ENCODE assay signal across 9 cellular contexts in the genomic region with DNA sequence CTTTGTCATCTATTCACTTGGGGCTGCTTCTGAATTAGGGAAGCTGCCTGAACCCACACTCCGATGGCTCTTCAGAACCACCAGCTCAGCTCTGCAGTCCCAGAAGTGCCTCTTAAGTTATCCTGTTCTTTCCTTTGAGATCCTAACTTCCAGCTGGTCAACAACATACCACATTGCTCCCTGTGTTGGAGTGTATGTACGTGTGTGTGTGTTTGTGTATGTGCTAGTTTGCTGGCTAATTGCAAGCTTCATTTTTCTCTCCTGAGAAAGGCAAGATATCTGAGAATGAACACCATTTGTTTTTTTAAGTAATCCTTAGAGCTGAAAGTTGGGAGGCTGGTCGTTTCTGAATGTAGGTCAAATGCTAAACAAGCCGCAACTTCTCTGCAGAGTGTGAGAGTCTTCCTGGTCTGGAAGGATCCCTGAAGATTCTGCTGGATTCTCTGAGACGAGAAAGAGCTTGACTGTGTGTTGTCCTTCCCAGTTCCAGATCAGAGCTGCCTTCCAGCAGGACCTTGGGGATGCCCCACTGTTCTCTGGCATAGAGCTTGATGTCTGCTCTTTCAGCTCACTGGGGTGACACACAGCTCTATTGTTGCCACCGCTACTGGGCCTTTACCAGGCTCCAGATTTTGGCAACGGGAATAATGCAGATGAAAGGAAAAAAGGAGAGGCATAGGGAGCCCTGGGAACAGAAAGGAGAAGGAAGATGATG. TPM values are rescaled to one million over a fixed set of nuclear protein-coding genes. Genes with fewer than 3 reads are reported as not detected.
DNase-seq lines count a peak whose midpoint lies in the region; ATAC-seq, FAIRE-seq and TF ChIP-seq lines count a peak whose summit lies in the region.
"Had no signal": no experiment of that assay in that cellular context is flagged by ENCODE, and none has a peak within 500 bp of the region (broad histone marks: within the 10 kb centered on the region; RNA-seq: fewer than 3 reads in every experiment).

No MANE protein-coding gene starts in this region.

- H3K4me1 ChIP-seq in pancreas (peaks cover 0 to 8% (median 7%) of the 10 kb centered on the region in 3 donors), endodermal cell (ENCODE audit: control insufficient read depth, insufficient read depth, low read length) (peaks cover 9% of the 10 kb centered on the region)

- no peak overlapping the region for H3K4me3 ChIP-seq in pancreas
- no peak overlapping the region for H3K4me3 ChIP-seq in endodermal cell (ENCODE audit: low read length)

- FAIRE-seq in pancreas (lab: Jason Lieb, UNC), result no peak

- H3K4me3 Mint-ChIP-seq in endodermal cell, result no peak overlapping the region

- intact Hi-C loops in pancreas (cut with DNase I), result no loop called here

- POLR2A ChIA-PET in HEK293T (lab: Yijun Ruan, JAX), result interaction anchor here (0.9 to 2.0 kb wide), 6 partner anchors 13 to 100 kb away, joined by 3 to 7 read pairs (median 4); no protein-coding TSS in a partner anchor

- WGBS in pancreas, 2 donors, result 71 to 82% methylated on average over 7 of the region's 7 CpGs
- WGBS in endodermal cell (ENCODE audit: insufficient coverage in 1 of 2, insufficient read length in 1 of 2), 2 experiments, result 77 to 82% methylated on average over 5 to 7 of the region's 7 CpGs

- H3K36me3 Mint-ChIP-seq in endodermal cell (ENCODE audit: low read depth), result no peaks in the 10 kb centered on the region

- peak overlapping the region; percentile 73; the same call in 1 of the 2 replicates for H3K27ac ChIP-seq in C4-2B
- peak overlapping the region; percentile 100 for H3K27ac ChIP-seq in epithelial cell of prostate
- peak overlapping the region in 3 of 4 donors; percentile 85 to 90 (median 89) for H3K27ac ChIP-seq in pancreas
- no peak overlapping the region for H3K27ac ChIP-seq in endodermal cell (ENCODE audit: low read depth, low read length)

- H3K4me1 Mint-ChIP-seq in endodermal cell, result peaks cover 28% of the 10 kb centered on the region

- H3K36me3 ChIP-seq in pancreas (no peaks in the 10 kb centered on the region), endodermal cell (ENCODE audit: control insufficient read depth, insufficient read depth, low read length) (no peaks in the 10 kb centered on the region)

- TF ChIP-seq CTCF in C4-2B (conservative IDR thresholded peaks at IDR 0.05), result no peak
- TF ChIP-seq CTCF in pancreas (IDR thresholded peaks at IDR 0.05), result no peak
- no peak for TF ChIP-seq CTCF in endodermal cell (conservative IDR thresholded peaks at IDR 0.05)

- H3K9me3 ChIP-seq in pancreas (no peaks in the 10 kb centered on the region), endodermal cell (ENCODE audit: control insufficient read depth, low read length) (no peaks in the 10 kb centered on the region)

- no peaks in the 10 kb centered on the region for H3K9me3 Mint-ChIP-seq in endodermal cell

- no peak overlapping the region for H3K27ac Mint-ChIP-seq in endodermal cell

- no peak overlapping the region for H3K9ac ChIP-seq in endodermal cell (ENCODE audit: extremely low read depth, low read length, poor library complexity, severe bottlenecking)

- CTCF ChIA-PET in HEK293T (lab: Yijun Ruan, JAX), result interaction anchor here (0.6 to 1.3 kb wide), 5 partner anchors 14 to 861 kb away, joined by 3 to 5 read pairs (median 4); no protein-coding TSS in a partner anchor

- DNase-seq in NCI-H524 treated with DMSO at 0.1 percent for 48 hours (lab: John Stamatoyannopoulos, UW), result peak; percentile 49
- no peak for DNase-seq in epithelial cell of prostate (ENCODE audit: low read depth, low spot score)
- DNase-seq in pancreas, result no peak
- no peak for DNase-seq in A172 (ENCODE audit: low spot score)
- DNase-seq in endodermal cell, result no peak
- DNase-seq in HEK293T (ENCODE audit: extremely low spot score), result no peak
- no peak for DNase-seq in NCI-H226
- DNase-seq: NCI-H1048 had no signal

- no peak for ATAC-seq in pancreas

- no peaks in the 10 kb centered on the region for H3K27me3 ChIP-seq in pancreas
- H3K27me3 ChIP-seq in endodermal cell (ENCODE audit: control insufficient read depth, insufficient read depth, low read length, poor library complexity, severe bottlenecking), result no peaks in the 10 kb centered on the region

- peaks cover 14% of the 10 kb centered on the region for H3K27me3 Mint-ChIP-seq in endodermal cell (ENCODE audit: insufficient read depth)

TF ChIP-seq in HEK293T, 16 proteins besides CTCF, POLR2A, EP300 and RAD21:
- TF ChIP-seq HDGF (IDR thresholded peaks at IDR 0.05; ENCODE audit: borderline replicate concordance) (no peak), ELF4 (IDR thresholded peaks at IDR 0.05) (no peak), FOXM1 (IDR thresholded peaks at IDR 0.05; ENCODE audit: borderline replicate concordance) (no peak), SUZ12 (IDR thresholded peaks at IDR 0.05) (no peak), SP1 (IDR thresholded peaks at IDR 0.05) (no peak), ZNF384 (IDR thresholded peaks at IDR 0.05) (no peak), LEF1 (IDR thresholded peaks at IDR 0.05; ENCODE audit: borderline replicate concordance) (no peak), NFRKB (IDR thresholded peaks at IDR 0.05) (no peak), FOXK2 (IDR thresholded peaks at IDR 0.05) (no peak), CTBP1 (IDR thresholded peaks at IDR 0.05; ENCODE audit: borderline replicate concordance) (no peak), TARDBP (IDR thresholded peaks at IDR 0.05) (no peak), FOXA1 (IDR thresholded peaks at IDR 0.05) (no peak), L3MBTL2 (conservative IDR thresholded peaks at IDR 0.05) (no peak), BHLHE40 (IDR thresholded peaks at IDR 0.05; ENCODE audit: borderline replicate concordance) (no peak), ARNT (IDR thresholded peaks at IDR 0.05) (no peak)
- TF ChIP-seq, protein P1, sequence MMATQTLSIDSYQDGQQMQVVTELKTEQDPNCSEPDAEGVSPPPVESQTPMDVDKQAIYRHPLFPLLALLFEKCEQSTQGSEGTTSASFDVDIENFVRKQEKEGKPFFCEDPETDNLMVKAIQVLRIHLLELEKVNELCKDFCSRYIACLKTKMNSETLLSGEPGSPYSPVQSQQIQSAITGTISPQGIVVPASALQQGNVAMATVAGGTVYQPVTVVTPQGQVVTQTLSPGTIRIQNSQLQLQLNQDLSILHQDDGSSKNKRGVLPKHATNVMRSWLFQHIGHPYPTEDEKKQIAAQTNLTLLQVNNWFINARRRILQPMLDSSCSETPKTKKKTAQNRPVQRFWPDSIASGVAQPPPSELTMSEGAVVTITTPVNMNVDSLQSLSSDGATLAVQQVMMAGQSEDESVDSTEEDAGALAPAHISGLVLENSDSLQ (IDR thresholded peaks at IDR 0.05), result no peak

RNA-seq across cellular contexts. Expression of a gene that starts 0.8 kb away (rescaled TPM):
- total RNA-seq in pancreas, result 1 to 10 TPM in 4 of 6 donors, under 1 TPM in 2; 0.75 to 5.4 (median 1.8) TPM
- 10 to 100 TPM in 1 of 2 donors, 1 to 10 TPM in 1; 3.5 to 11.5 TPM for polyA plus RNA-seq in pancreas
- 1.6 and 2.6 TPM in 2 replicates for total RNA-seq in A172 (2014; rRNA removed; shearing (Covaris generic))
- under 1 TPM in 1 of 2 donors, not detected in 1; 0.31 TPM for total RNA-seq in endodermal cell
- 0.32 TPM for polyA plus RNA-seq in endodermal cell (2013, experiment 1 of 2)
- 0.12 TPM for polyA plus RNA-seq in endodermal cell (2013, experiment 2 of 2)

RNA-seq across cellular contexts. Expression of a gene that starts 58.5 kb away (rescaled TPM):
- total RNA-seq in pancreas, result 1 to 10 TPM; 3.5 to 4.6 (median 4.0) TPM
- polyA plus RNA-seq in pancreas, result 1 to 10 TPM; 1.1 to 2.3 TPM
- 2.3 and 4.3 TPM in 2 replicates for total RNA-seq in A172 (2014; rRNA removed; shearing (Covaris generic))
- total RNA-seq in endodermal cell, result 10 to 100 TPM; 20.8 to 32.0 TPM
- 21.3 TPM for polyA plus RNA-seq in endodermal cell (2013, experiment 1 of 2)
- polyA plus RNA-seq in endodermal cell (2013, experiment 2 of 2), result 18.6 TPM
